In genomic region chr7:99624487-99624886, GRCh38 we compare ENCODE assay signal across 9 cellular contexts. TPM values are rescaled to one million over a fixed set of nuclear protein-coding genes. Genes with fewer than 3 reads are reported as not detected.
DNase-seq lines count a peak whose midpoint lies in the region; ATAC-seq, FAIRE-seq and TF ChIP-seq lines count a peak whose summit lies in the region.
"Had no signal": no experiment of that assay in that cellular context is flagged by ENCODE, and none has a peak within 500 bp of the region (broad histone marks: within the 10 kb centered on the region; RNA-seq: fewer than 3 reads in every experiment).

No MANE protein-coding gene starts in this region.

- no peaks in the 10 kb centered on the region for H3K9me3 ChIP-seq in CD8-positive, alpha-beta T cell (ENCODE audit: low read length)
- H3K9me3 ChIP-seq in upper lobe of right lung, result no peaks in the 10 kb centered on the region
- H3K9me3 ChIP-seq in uterus, result no peaks in the 10 kb centered on the region

- H3K9me3 Mint-ChIP-seq in CD8-positive, alpha-beta T cell, result no peaks in the 10 kb centered on the region
- H3K9me3 Mint-ChIP-seq in activated naive CD4-positive, alpha-beta T cell treated with anti-CD3 and anti-CD28 coated beads, Interleukin-2, amount 50 U/mL, for 24 hours, result no peaks in the 10 kb centered on the region

- H3K27me3 Mint-ChIP-seq in CD8-positive, alpha-beta T cell (ENCODE audit: low read depth), result no peaks in the 10 kb centered on the region
- no peaks in the 10 kb centered on the region for H3K27me3 Mint-ChIP-seq in activated naive CD4-positive, alpha-beta T cell treated with anti-CD3 and anti-CD28 coated beads, Interleukin-2, amount 50 U/mL, for 24 hours

- peak overlapping the region; percentile 71 for H3K27ac ChIP-seq in CD8-positive, alpha-beta T cell (ENCODE audit: low read depth, low read length)
- no peak overlapping the region for H3K27ac ChIP-seq in upper lobe of right lung
- no peak overlapping the region for H3K27ac ChIP-seq in foreskin keratinocyte
- H3K27ac ChIP-seq in uterus, result no peak overlapping the region

- POLR2A ChIA-PET in CD8-positive, alpha-beta T cell (lab: Charles Lee), result interaction anchor here (0.5 to 2.6 kb wide), 15 partner anchors 9 to 294 kb away, joined by 3 to 35 read pairs (median 5); partner anchors contain the start of genes BUD31, FAM200A, PDAP1 and ZKSCAN5

- peak; percentile 57 to 94 (median 74) for DNase-seq in CD8-positive, alpha-beta T cell
- DNase-seq in activated CD4-positive, alpha-beta T cell treated with anti-CD3 and anti-CD28 coated beads for 4 hours, result peak; percentile 45 to 53
- peak; percentile 59 to 72 for DNase-seq in stimulated activated CD4-positive, alpha-beta T cell treated with anti-CD3 and anti-CD28 coated beads, Interleukin-15, amount 100 ng/mL, for 48 hours (ENCODE audit: low read depth in 2 of 2)
- DNase-seq in upper lobe of right lung (no peak), foreskin keratinocyte (no peak), uterus (no peak), frontal cortex (ENCODE audit: low spot score in 2 of 2) (no peak)

- H3K36me3 Mint-ChIP-seq in CD8-positive, alpha-beta T cell, result peaks cover 90% of the 10 kb centered on the region
- H3K36me3 Mint-ChIP-seq in activated naive CD4-positive, alpha-beta T cell treated with anti-CD3 and anti-CD28 coated beads, Interleukin-2, amount 50 U/mL, for 24 hours, result peaks cover 43% of the 10 kb centered on the region

- no peaks in the 10 kb centered on the region for H3K27me3 ChIP-seq in CD8-positive, alpha-beta T cell (ENCODE audit: insufficient read depth, low read length)
- H3K27me3 ChIP-seq in upper lobe of right lung, result no peaks in the 10 kb centered on the region
- no peaks in the 10 kb centered on the region for H3K27me3 ChIP-seq in foreskin keratinocyte
- no peaks in the 10 kb centered on the region for H3K27me3 ChIP-seq in uterus

- CTCF ChIA-PET in CD8-positive, alpha-beta T cell (lab: Charles Lee), result interaction anchor here (1.0 to 1.4 kb wide), 5 partner anchors 14 to 151 kb away, joined by 3 to 5 read pairs (median 3); partner anchors contain the start of gene ZNF655

- peak overlapping the region; percentile 51 for H3K4me3 ChIP-seq in CD8-positive, alpha-beta T cell (ENCODE audit: low read depth, low read length)
- no peak overlapping the region for H3K4me3 ChIP-seq in upper lobe of right lung
- H3K4me3 ChIP-seq in uterus, result no peak overlapping the region

- peak overlapping the region; percentile 99 for H3K27ac Mint-ChIP-seq in CD8-positive, alpha-beta T cell
- peak overlapping the region; percentile 99 for H3K27ac Mint-ChIP-seq in activated naive CD4-positive, alpha-beta T cell treated with anti-CD3 and anti-CD28 coated beads, Interleukin-2, amount 50 U/mL, for 24 hours

- H3K4me1 Mint-ChIP-seq in CD8-positive, alpha-beta T cell (ENCODE audit: low read depth), result peaks cover 60% of the 10 kb centered on the region
- H3K4me1 Mint-ChIP-seq in activated naive CD4-positive, alpha-beta T cell treated with anti-CD3 and anti-CD28 coated beads, Interleukin-2, amount 50 U/mL, for 24 hours, result peaks cover 66% of the 10 kb centered on the region

- TF ChIP-seq CTCF in CD8-positive, alpha-beta T cell (IDR thresholded peaks at IDR 0.05), result no peak
- no peak for TF ChIP-seq CTCF in upper lobe of right lung (IDR thresholded peaks at IDR 0.05)
- TF ChIP-seq CTCF in foreskin keratinocyte (conservative IDR thresholded peaks at IDR 0.05), result no peak
- no peak for TF ChIP-seq CTCF in uterus (IDR thresholded peaks at IDR 0.05)

- ATAC-seq in CD8-positive, alpha-beta T cell, result peak; percentile 92
- ATAC-seq in upper lobe of right lung (no peak), foreskin keratinocyte (no peak)

- intact Hi-C loops in CD8-positive, alpha-beta T cell (cut with DNase I, micrococcal nuclease), result loop anchor here (1.0 to 10.0 kb wide), 5 partner anchors 8 to 1458 kb away; partner anchors contain the start of genes TRIM4 (in 1 of the 2), ZNF655 (in 1 of the 2) and ZSCAN25 (in 1 of the 2)
- intact Hi-C loops in upper lobe of right lung (cut with DNase I), result no loop called here
- intact Hi-C loops in uterus (cut with DNase I; ENCODE audit: low total_unique reads), result no loop called here

- TF ChIP-seq POLR2A in uterus (IDR thresholded peaks at IDR 0.05), result no peak

- peaks cover 36% of the 10 kb centered on the region for H3K4me1 ChIP-seq in CD8-positive, alpha-beta T cell (ENCODE audit: insufficient read depth, low read length)
- H3K4me1 ChIP-seq in upper lobe of right lung (no peaks in the 10 kb centered on the region), foreskin keratinocyte (peaks cover 22% of the 10 kb centered on the region), uterus (no peaks in the 10 kb centered on the region)

- peaks cover 61% of the 10 kb centered on the region for H3K36me3 ChIP-seq in CD8-positive, alpha-beta T cell (ENCODE audit: insufficient read depth, low read length)
- peaks cover 100% of the 10 kb centered on the region for H3K36me3 ChIP-seq in upper lobe of right lung
- H3K36me3 ChIP-seq in uterus, result no peaks in the 10 kb centered on the region

- H3K4me3 Mint-ChIP-seq in CD8-positive, alpha-beta T cell, result peak overlapping the region; percentile 90
- peak overlapping the region; percentile 93 for H3K4me3 Mint-ChIP-seq in activated naive CD4-positive, alpha-beta T cell treated with anti-CD3 and anti-CD28 coated beads, Interleukin-2, amount 50 U/mL, for 24 hours

- FAIRE-seq in frontal cortex (lab: Jason Lieb, UNC), result no peak

RNA-seq across cellular contexts. Expression of gene ZSCAN25, which starts 7.7 kb away (rescaled TPM):
- 10 to 100 TPM; 54.1 to 54.7 TPM for total RNA-seq in CD8-positive, alpha-beta T cell
- total RNA-seq in upper lobe of right lung (18.3 TPM), foreskin keratinocyte (12.9 and 14.2 TPM in 2 replicates), uterus (10 to 100 TPM in 3 of 4 donors, 1 to 10 TPM in 1; 6.8 to 26.9 (median 22.8) TPM), frontal cortex (12.2 TPM)
- 4.6 and 5.5 TPM in 2 replicates for polyA plus RNA-seq in foreskin keratinocyte

RNA-seq across cellular contexts. Expression of gene TMEM225B, which starts 26.4 kb away (rescaled TPM):
- total RNA-seq in CD8-positive, alpha-beta T cell, result 1 to 10 TPM in 1 of 2 experiments, under 1 TPM in 1; 0.94 to 2.1 TPM
- 1.0 TPM for total RNA-seq in upper lobe of right lung
- total RNA-seq in foreskin keratinocyte, result 0.25 TPM in 1 of 2 replicates, not detected in the other
- 0.19 TPM in 2 replicates for polyA plus RNA-seq in foreskin keratinocyte
- total RNA-seq in uterus, result 1 to 10 TPM in 1 of 4 donors, under 1 TPM in 3; 0.29 to 2.2 (median 0.66) TPM
- not detected for total RNA-seq in frontal cortex
- total RNA-seq: LHCN-M2 had no signal

RNA-seq across cellular contexts. Expression of gene CYP3A5, which starts 55.3 kb away (rescaled TPM):
- total RNA-seq in CD8-positive, alpha-beta T cell, result not detected
- total RNA-seq in upper lobe of right lung, result 15.1 TPM
- 1.1 and 1.9 TPM in 2 replicates for total RNA-seq in foreskin keratinocyte
- 0.41 and 0.91 TPM in 2 replicates for polyA plus RNA-seq in foreskin keratinocyte
- 10 to 100 TPM in 1 of 4 donors, 1 to 10 TPM in 1, under 1 TPM in 1, not detected in 1; 0.51 to 17.3 (median 4.4) TPM for total RNA-seq in uterus
- total RNA-seq in frontal cortex, result 1.6 TPM
- total RNA-seq: LHCN-M2 had no signal

Comparison
In these comparisons a context has a peak if more than half of its experiments do, and no peak if none do; other contexts are left out.
1. DNase-seq: peak in CD8-positive, alpha-beta T cell (7 of 7), activated CD4-positive, alpha-beta T cell treated with anti-CD3 and anti-CD28 coated beads for 4 hours (2 of 2) and stimulated activated CD4-positive, alpha-beta T cell treated with anti-CD3 and anti-CD28 coated beads, Interleukin-15, amount 100 ng/mL, for 48 hours (2 of 2); none in upper lobe of right lung (single experiment), foreskin keratinocyte (0 of 2), uterus (0 of 2) and frontal cortex (0 of 2).
2. intact Hi-C loops: an anchor here in CD8-positive, alpha-beta T cell (1.0 to 10.0 kb wide); none called in upper lobe of right lung and uterus.